Comparison of ENCODE assay signal across 13 cellular contexts in the genomic region with DNA sequence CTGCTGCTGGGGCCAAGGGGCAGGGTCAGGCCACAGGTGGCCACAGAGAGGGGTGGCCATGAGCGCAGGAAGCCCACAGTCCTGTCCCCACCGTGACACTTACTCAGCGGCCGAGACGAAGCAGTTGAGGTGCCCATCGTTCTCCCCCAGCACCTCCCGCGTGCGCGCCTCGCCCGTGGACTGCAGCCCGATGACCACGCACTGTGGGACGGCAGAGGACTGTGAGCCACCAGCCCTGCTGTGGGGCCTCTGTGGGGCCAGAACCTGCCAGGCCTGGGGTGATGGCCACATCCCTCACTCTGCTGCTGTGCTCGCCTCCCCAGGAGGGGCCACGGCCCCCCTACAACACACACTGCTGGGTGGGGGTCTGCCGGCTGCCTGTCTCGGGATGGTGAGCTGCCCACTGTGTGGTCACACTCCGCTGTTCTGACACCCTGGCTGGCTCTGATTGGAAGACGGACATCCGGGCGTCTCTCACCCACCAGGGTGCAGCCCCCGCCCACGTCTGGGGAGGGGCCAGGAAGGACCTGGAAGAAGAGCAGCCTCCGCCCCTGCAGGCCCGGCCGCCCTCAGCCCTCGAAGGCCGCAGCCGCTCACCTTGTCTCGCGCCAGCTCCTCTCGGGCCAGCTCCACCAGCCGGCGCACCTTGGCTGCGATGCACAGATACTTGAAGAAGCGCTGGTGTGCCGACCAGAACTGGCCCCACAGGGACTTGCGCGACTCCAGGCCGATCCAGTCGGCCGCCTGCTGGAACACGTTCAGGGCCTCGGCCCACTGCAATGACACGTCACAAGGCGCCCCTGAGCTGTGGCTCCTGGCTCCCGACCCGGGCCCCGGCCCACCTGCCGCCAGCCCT.
"Had no signal": no experiment of that assay in that cellular context is flagged by ENCODE, and none has a peak within 500 bp of the region (broad histone marks: within the 10 kb centered on the region; RNA-seq: fewer than 3 reads in every experiment).

No MANE protein-coding gene starts in this region.

- H3K4me3 ChIP-seq: hepatocyte, left lung, suprapubic skin, vagina had no signal

- ATAC-seq: left lung, T-helper 17 cell had no signal

- H3K27me3 ChIP-seq: hepatocyte, left lung, suprapubic skin, vagina had no signal

- H3K27ac ChIP-seq: hepatocyte, left lung, suprapubic skin, vagina, WERI-Rb-1 had no signal

- DNase-seq: activated CD4-positive, alpha-beta T cell treated with anti-CD3 and anti-CD28 coated beads, Interleukin-2, amount 50 U/mL, for 4 hours; effector memory CD4-positive, alpha-beta T cell; islet precursor cell; nephron progenitor cell; occipital lobe; retina; trophoblast cell; WERI-Rb-1 had no signal

- H3K9me3 ChIP-seq: left lung, suprapubic skin, vagina had no signal
